ENCODE assay signal across 8 cellular contexts in genomic region chr11:130434521-130435223, GRCh38. TPM values are rescaled to one million over a fixed set of nuclear protein-coding genes. Genes with fewer than 3 reads are reported as not detected.
DNase-seq lines count a peak whose midpoint lies in the region; ATAC-seq and TF ChIP-seq lines count a peak whose summit lies in the region.

No MANE protein-coding gene starts in this region.

- H3K36me3 Mint-ChIP-seq in CD8-positive, alpha-beta T cell = no peaks in the 10 kb centered on the region
- H3K36me3 Mint-ChIP-seq in activated CD8-positive, alpha-beta T cell treated with anti-CD3 and anti-CD28 coated beads for 36 hours (ENCODE audit: low read depth) = no peaks in the 10 kb centered on the region
- H3K36me3 Mint-ChIP-seq in effector memory CD8-positive, alpha-beta T cell (ENCODE audit: insufficient read depth) = peaks cover 7% of the 10 kb centered on the region

- POLR2A ChIA-PET in CD8-positive, alpha-beta T cell (lab: Charles Lee) = no interaction called here
- POLR2A ChIA-PET in activated CD8-positive, alpha-beta T cell treated with anti-CD3 and anti-CD28 coated beads for 36 hours (lab: Charles Lee) = no interaction called here

- peak; percentile 89 for TF ChIP-seq CTCF in CD8-positive, alpha-beta T cell (IDR thresholded peaks at IDR 0.05)
- TF ChIP-seq CTCF in activated CD8-positive, alpha-beta T cell treated with anti-CD3 and anti-CD28 coated beads for 36 hours (IDR thresholded peaks at IDR 0.05) = peak; percentile 84
- TF ChIP-seq CTCF in lung (IDR thresholded peaks at IDR 0.05; ENCODE audit: control extremely low read depth, extremely low read depth) = peak; percentile 88

- peaks cover 10% of the 10 kb centered on the region for H3K4me1 ChIP-seq in CD8-positive, alpha-beta T cell (ENCODE audit: insufficient read depth, low read length)
- H3K4me1 ChIP-seq in lung (ENCODE audit: control insufficient read depth in 2 of 2, insufficient read depth in 2 of 2, low read length in 2 of 2) = no peaks in the 10 kb centered on the region

- intact Hi-C loops in CD8-positive, alpha-beta T cell (cut with DNase I, micrococcal nuclease) = loop anchor here (1.0 to 10.0 kb wide), 5 partner anchors 120 to 460 kb away; partner anchors contain the start of gene ZBTB44 (in 1 of the 2)
- intact Hi-C loops in activated CD8-positive, alpha-beta T cell treated with anti-CD3 and anti-CD28 coated beads for 36 hours (cut with micrococcal nuclease) = loop anchor here (1.0 to 5.0 kb wide), 2 partner anchors 222 to 428 kb away; no protein-coding TSS in a partner anchor

- H3K4me1 Mint-ChIP-seq in CD8-positive, alpha-beta T cell (ENCODE audit: low read depth) = peaks cover 15% of the 10 kb centered on the region
- H3K4me1 Mint-ChIP-seq in activated CD8-positive, alpha-beta T cell treated with anti-CD3 and anti-CD28 coated beads for 36 hours (ENCODE audit: low read depth) = peaks cover 10% of the 10 kb centered on the region
- peaks cover 14 to 17% of the 10 kb centered on the region in 2 donors for H3K4me1 Mint-ChIP-seq in effector memory CD8-positive, alpha-beta T cell (ENCODE audit: low read depth in 2 of 2)

- no peaks in the 10 kb centered on the region for H3K9me3 ChIP-seq in CD8-positive, alpha-beta T cell (ENCODE audit: low read length)
- no peaks in the 10 kb centered on the region for H3K9me3 ChIP-seq in lung (ENCODE audit: control insufficient read depth in 2 of 2, insufficient read depth in 1 of 2, low read length in 1 of 2)

- ATAC-seq in CD8-positive, alpha-beta T cell = peak; percentile 92
- ATAC-seq in GM19438 (IDR thresholded peaks at IDR 0.05; ENCODE audit: low read depth, unreplicated experiment) (peak; percentile 76), HG03558 (IDR thresholded peaks at IDR 0.05; ENCODE audit: extremely low read depth, unreplicated experiment) (peak; percentile 50), lung (ENCODE audit: insufficient read depth, low FRiP score) (peak; percentile 92)
- ATAC-seq in activated CD8-positive, alpha-beta T cell treated with anti-CD3 and anti-CD28 coated beads for 36 hours = peak; percentile 83
- ATAC-seq in effector memory CD8-positive, alpha-beta T cell (replicated peaks) = peak; percentile 86

- H3K4me3 ChIP-seq in CD8-positive, alpha-beta T cell (ENCODE audit: low read depth, low read length) = peak overlapping the region; percentile 77
- H3K4me3 ChIP-seq in lung = peak overlapping the region; percentile 31

- no peak overlapping the region for H3K27ac ChIP-seq in CD8-positive, alpha-beta T cell (ENCODE audit: low read depth, low read length)
- H3K27ac ChIP-seq in lung (ENCODE audit: low read depth in 1 of 2, low read length in 1 of 2) = peak overlapping the region; percentile 30 to 75

- 1% methylated on average over 20 of the region's 20 CpGs for WGBS in lung, 2 donors

- H3K9me3 Mint-ChIP-seq in CD8-positive, alpha-beta T cell = no peaks in the 10 kb centered on the region
- H3K9me3 Mint-ChIP-seq in activated CD8-positive, alpha-beta T cell treated with anti-CD3 and anti-CD28 coated beads for 36 hours = no peaks in the 10 kb centered on the region
- H3K9me3 Mint-ChIP-seq in effector memory CD8-positive, alpha-beta T cell = no peaks in the 10 kb centered on the region

- DNase-seq in CD8-positive, alpha-beta T cell = peak; percentile 31 to 78 (median 55)
- DNase-seq in NCI-H748 treated with DMSO at 0.1 percent for 48 hours (lab: John Stamatoyannopoulos, UW) = peak; percentile 63
- DNase-seq in activated CD8-positive, alpha-beta T cell treated with anti-CD3 and anti-CD28 coated beads for 36 hours = peak; percentile 77
- peak; percentile 59 to 65 (median 64) for DNase-seq in effector memory CD8-positive, alpha-beta T cell
- peak; percentile 76 for DNase-seq in lung (ENCODE audit: low spot score)
- DNase-seq in stimulated activated CD4-positive, alpha-beta T cell treated with anti-CD3 and anti-CD28 coated beads, TNF-alpha, amount 100 ng/mL, for 24 hours (ENCODE audit: low read depth in 3 of 3) = peak; percentile 29 to 62 (median 40)

- no peak overlapping the region for H3K4me3 Mint-ChIP-seq in CD8-positive, alpha-beta T cell
- H3K4me3 Mint-ChIP-seq in activated CD8-positive, alpha-beta T cell treated with anti-CD3 and anti-CD28 coated beads for 36 hours = no peak overlapping the region
- H3K4me3 Mint-ChIP-seq in effector memory CD8-positive, alpha-beta T cell = no peak overlapping the region

- H3K27me3 ChIP-seq in CD8-positive, alpha-beta T cell (ENCODE audit: insufficient read depth, low read length) = peaks cover 6% of the 10 kb centered on the region
- no peaks in the 10 kb centered on the region for H3K27me3 ChIP-seq in lung (ENCODE audit: control insufficient read depth, insufficient read depth)

- H3K36me3 ChIP-seq in CD8-positive, alpha-beta T cell (ENCODE audit: insufficient read depth, low read length) = no peaks in the 10 kb centered on the region
- no peaks in the 10 kb centered on the region for H3K36me3 ChIP-seq in lung (ENCODE audit: control insufficient read depth in 2 of 2, insufficient read depth in 2 of 2, low read length in 2 of 2)

- CTCF ChIA-PET in CD8-positive, alpha-beta T cell (lab: Charles Lee) = interaction anchor here (0.7 to 9.2 kb wide), 32 partner anchors 9 to 483 kb away, joined by 3 to 163 read pairs (median 4); no protein-coding TSS in a partner anchor
- CTCF ChIA-PET in activated CD8-positive, alpha-beta T cell treated with anti-CD3 and anti-CD28 coated beads for 36 hours (lab: Charles Lee) = interaction anchor here (0.7 to 10.6 kb wide), 35 partner anchors 10 to 481 kb away, joined by 3 to 279 read pairs (median 4); partner anchors contain the start of genes ADAMTS15 and SNX19

- H3K27me3 Mint-ChIP-seq in CD8-positive, alpha-beta T cell (ENCODE audit: low read depth) = peaks cover 19% of the 10 kb centered on the region
- peaks cover 16% of the 10 kb centered on the region for H3K27me3 Mint-ChIP-seq in activated CD8-positive, alpha-beta T cell treated with anti-CD3 and anti-CD28 coated beads for 36 hours
- H3K27me3 Mint-ChIP-seq in effector memory CD8-positive, alpha-beta T cell = peaks cover 20 to 22% of the 10 kb centered on the region in 2 donors

- no peak overlapping the region for H3K27ac Mint-ChIP-seq in CD8-positive, alpha-beta T cell
- H3K27ac Mint-ChIP-seq in activated CD8-positive, alpha-beta T cell treated with anti-CD3 and anti-CD28 coated beads for 36 hours = no peak overlapping the region
- no peak overlapping the region for H3K27ac Mint-ChIP-seq in effector memory CD8-positive, alpha-beta T cell

RNA-seq across cellular contexts. Expression of gene ADAMTS8, which starts 6.3 kb away (rescaled TPM):
- total RNA-seq in CD8-positive, alpha-beta T cell = not detected
- not detected for total RNA-seq in activated CD8-positive, alpha-beta T cell treated with anti-CD3 and anti-CD28 coated beads for 36 hours
- total RNA-seq in lung = 10 to 100 TPM; 11.3 to 47.7 TPM
- 10 to 100 TPM; 18.3 to 25.9 TPM for polyA plus RNA-seq in lung

RNA-seq across cellular contexts. Expression of gene ADAMTS15, which starts 13.8 kb away (rescaled TPM):
- total RNA-seq in CD8-positive, alpha-beta T cell = not detected
- total RNA-seq in activated CD8-positive, alpha-beta T cell treated with anti-CD3 and anti-CD28 coated beads for 36 hours = not detected
- total RNA-seq in lung = 10 to 100 TPM; 17.6 to 22.9 TPM
- 1 to 10 TPM; 4.4 to 9.0 TPM for polyA plus RNA-seq in lung

Comparison
In these comparisons a context has a peak if more than half of its experiments do, and no peak if none do; other contexts are left out.
1. RNA of gene ADAMTS8, which starts 6.3 kb away (total RNA-seq): 11.3 to 47.7 TPM in lung; not detected in CD8-positive, alpha-beta T cell and not detected in activated CD8-positive, alpha-beta T cell treated with anti-CD3 and anti-CD28 coated beads for 36 hours; every median in the first group is over 10 times any median in the second.
2. RNA of gene ADAMTS15, which starts 13.8 kb away (total RNA-seq): 17.6 to 22.9 TPM in lung; not detected in CD8-positive, alpha-beta T cell and not detected in activated CD8-positive, alpha-beta T cell treated with anti-CD3 and anti-CD28 coated beads for 36 hours; every median in the first group is over 10 times any median in the second.
3. Peak in every context shown above with its lines, with median percentiles within 50 percentile points of each other: ATAC-seq, DNase-seq and CTCF ChIP-seq.